Comparison of ENCODE assay signal across 8 cellular contexts in the genomic region with DNA sequence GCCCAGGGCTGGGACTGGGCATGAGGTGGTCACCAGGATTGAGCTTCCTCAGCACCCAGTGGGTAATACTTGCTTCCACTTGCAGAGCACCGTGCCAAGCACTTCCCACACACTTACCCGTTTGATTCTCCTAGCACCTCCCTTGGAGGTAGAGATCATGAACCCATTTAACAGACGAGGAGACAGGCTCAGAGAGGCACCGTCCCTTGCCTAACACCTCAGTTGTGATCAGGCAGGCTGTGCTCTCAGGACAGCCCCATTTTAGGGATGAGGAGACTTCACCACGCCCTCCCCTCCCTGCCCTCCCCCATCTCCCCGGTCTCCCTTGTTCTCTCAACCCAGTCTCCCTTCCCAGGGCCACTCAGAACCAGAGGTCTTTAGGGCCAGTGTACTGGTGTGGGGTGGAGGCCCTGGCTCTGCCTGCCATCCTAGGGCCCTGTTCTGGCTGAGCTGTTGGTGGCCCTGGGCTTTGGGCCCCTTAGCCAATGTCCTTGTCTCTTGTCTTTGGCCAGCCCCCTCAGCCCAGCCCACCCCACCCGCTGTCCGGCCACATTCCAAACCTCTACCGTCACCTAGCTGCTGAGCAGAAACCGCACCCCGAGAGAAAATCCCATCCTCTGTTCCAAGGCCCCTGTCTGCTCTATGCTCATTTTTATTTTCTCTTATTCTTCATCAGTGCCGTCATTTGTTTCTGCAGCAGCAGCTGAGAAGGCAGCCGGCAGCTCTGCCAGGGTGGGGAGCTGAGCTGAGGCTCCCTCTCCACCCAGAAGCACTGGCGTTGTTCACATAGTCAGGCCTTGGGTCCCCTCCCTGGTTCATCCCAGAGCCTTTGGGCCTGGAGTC. TPM values are rescaled to one million over a fixed set of nuclear protein-coding genes. Genes with fewer than 3 reads are reported as not detected.
DNase-seq lines count a peak whose midpoint lies in the region; ATAC-seq and TF ChIP-seq lines count a peak whose summit lies in the region.

No MANE protein-coding gene starts in this region.

- H3K4me3 ChIP-seq in HUES6 (ENCODE audit: low read depth, low read length) = peak overlapping the region; percentile 40; the same call in 1 of the 2 replicates
- H3K4me3 ChIP-seq in cardiac fibroblast (replicated peaks in 1 of 2; ENCODE audit: low read depth in 2 of 2, low read length in 2 of 2) = no peak overlapping the region

- H3K4me1 Mint-ChIP-seq in activated T-helper 17 cell treated with anti-CD3 and anti-CD28 coated beads, Interleukin-2, amount 50 U/mL, for 72 hours = no peaks in the 10 kb centered on the region

- ATAC-seq in activated T-helper 17 cell treated with anti-CD3 and anti-CD28 coated beads, Interleukin-2, amount 50 U/mL, for 72 hours (replicated peaks) = no peak
- no peak for ATAC-seq in HG02885 (IDR thresholded peaks at IDR 0.05; ENCODE audit: poor library complexity, unreplicated experiment)
- ATAC-seq in HG03565 (IDR thresholded peaks at IDR 0.05; ENCODE audit: unreplicated experiment) = no peak
- no peak for ATAC-seq in GM21515 (IDR thresholded peaks at IDR 0.05; ENCODE audit: unreplicated experiment)

- H3K27me3 ChIP-seq in HUES6 (ENCODE audit: control insufficient read depth, insufficient read depth, low read length) = no peaks in the 10 kb centered on the region

- no peak for TF ChIP-seq CTCF in cardiac fibroblast (IDR thresholded peaks at IDR 0.05; ENCODE audit: low read depth, low read length)

- no peaks in the 10 kb centered on the region for H3K36me3 ChIP-seq in HUES6 (ENCODE audit: control insufficient read depth, insufficient read depth, low read length)

- peak overlapping the region; percentile 92 for H3K27ac ChIP-seq in HUES6 (ENCODE audit: low read depth, low read length)

- DNase-seq in cardiac fibroblast (ENCODE audit: low read depth in 2 of 2) = peak; percentile 78 to 80
- DNase-seq in iPS-NIHi7 (ENCODE audit: extremely low spot score) = peak; percentile 94
- peak; percentile 42 for DNase-seq in stromal cell of bone marrow (ENCODE audit: low read depth)

- H3K36me3 Mint-ChIP-seq in activated T-helper 17 cell treated with anti-CD3 and anti-CD28 coated beads, Interleukin-2, amount 50 U/mL, for 72 hours (ENCODE audit: low read depth) = no peaks in the 10 kb centered on the region

- peak overlapping the region; percentile 65 for H3K9ac ChIP-seq in HUES6 (ENCODE audit: low read length)

- peaks cover 46% of the 10 kb centered on the region for H3K4me1 ChIP-seq in HUES6 (ENCODE audit: control insufficient read depth, insufficient read depth, low read length)

- H3K4me3 Mint-ChIP-seq in activated T-helper 17 cell treated with anti-CD3 and anti-CD28 coated beads, Interleukin-2, amount 50 U/mL, for 72 hours = no peak overlapping the region

- no peaks in the 10 kb centered on the region for H3K9me3 Mint-ChIP-seq in activated T-helper 17 cell treated with anti-CD3 and anti-CD28 coated beads, Interleukin-2, amount 50 U/mL, for 72 hours

- no peak overlapping the region for H3K27ac Mint-ChIP-seq in activated T-helper 17 cell treated with anti-CD3 and anti-CD28 coated beads, Interleukin-2, amount 50 U/mL, for 72 hours

- H3K9me3 ChIP-seq in HUES6 (ENCODE audit: control insufficient read depth, insufficient read depth, low read depth, low read length) = no peaks in the 10 kb centered on the region

- peaks cover 4% of the 10 kb centered on the region for H3K27me3 Mint-ChIP-seq in activated T-helper 17 cell treated with anti-CD3 and anti-CD28 coated beads, Interleukin-2, amount 50 U/mL, for 72 hours

RNA-seq across cellular contexts. Expression of a gene that starts 33.8 kb away (rescaled TPM):
- total RNA-seq in activated T-helper 17 cell treated with anti-CD3 and anti-CD28 coated beads, Interleukin-2, amount 50 U/mL, for 72 hours = not detected

RNA-seq across cellular contexts. Expression of a gene that starts 39.6 kb away (rescaled TPM):
- 1 to 10 TPM in 1 of 2 donors, under 1 TPM in 1; 0.98 to 1.2 TPM for total RNA-seq in activated T-helper 17 cell treated with anti-CD3 and anti-CD28 coated beads, Interleukin-2, amount 50 U/mL, for 72 hours

RNA-seq across cellular contexts. Expression of a gene that starts 42.5 kb away (rescaled TPM):
- not detected for total RNA-seq in activated T-helper 17 cell treated with anti-CD3 and anti-CD28 coated beads, Interleukin-2, amount 50 U/mL, for 72 hours

RNA-seq across cellular contexts. Expression of a gene that starts 51.0 kb away (rescaled TPM):
- total RNA-seq in activated T-helper 17 cell treated with anti-CD3 and anti-CD28 coated beads, Interleukin-2, amount 50 U/mL, for 72 hours = 1,000 to 10,000 TPM; 1,919 to 1,995 TPM

RNA-seq across cellular contexts. Expression of a gene that starts 51.2 kb away (rescaled TPM):
- total RNA-seq in activated T-helper 17 cell treated with anti-CD3 and anti-CD28 coated beads, Interleukin-2, amount 50 U/mL, for 72 hours = 10 to 100 TPM; 59.7 to 89.7 TPM

Comparison
In these comparisons a context has a peak if more than half of its experiments do, and no peak if none do; other contexts are left out.
1. DNase-seq: peak in every context shown above with its lines; median percentile 94 in iPS-NIHi7; 79 in cardiac fibroblast; 42 in stromal cell of bone marrow.